26 cellular contexts compared by ENCODE assay signal in the genomic region with DNA sequence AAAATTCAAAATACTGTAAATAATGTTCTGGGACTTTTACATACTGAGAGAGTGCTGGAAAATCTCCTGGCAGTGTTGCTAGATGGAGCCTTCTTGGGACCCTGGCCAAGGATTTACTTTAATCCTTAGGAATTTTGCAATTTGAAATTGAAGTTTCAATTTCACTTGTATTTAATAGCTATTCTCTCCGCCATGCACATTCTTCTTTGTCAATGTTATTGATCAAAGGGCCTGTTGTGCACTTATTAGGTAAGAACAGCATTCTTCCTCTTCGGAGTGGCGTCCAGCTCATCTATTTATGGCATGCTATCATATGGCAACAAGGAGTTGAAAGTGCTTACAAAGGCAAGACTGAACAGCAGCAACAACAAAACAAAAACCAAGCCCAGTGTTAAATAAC. TPM values are rescaled to one million over a fixed set of nuclear protein-coding genes. Genes with fewer than 3 reads are reported as not detected.
DNase-seq lines count a peak whose midpoint lies in the region; ATAC-seq and TF ChIP-seq lines count a peak whose summit lies in the region.
"Had no signal": no experiment of that assay in that cellular context is flagged by ENCODE, and none has a peak within 500 bp of the region (broad histone marks: within the 10 kb centered on the region; RNA-seq: fewer than 3 reads in every experiment).

No MANE protein-coding gene starts in this region.

- H3K4me1 ChIP-seq in mesenchymal stem cell (ENCODE audit: control insufficient read depth, insufficient read depth, low read depth, low read length) (peaks cover 4% of the 10 kb centered on the region), skeletal muscle tissue (ENCODE audit: control insufficient read depth in 3 of 3, insufficient read depth in 3 of 3, low read length in 3 of 3) (peaks cover 5 to 9% (median 6%) of the 10 kb centered on the region in 3 donors), Caco-2 (no peaks in the 10 kb centered on the region)

- no peaks in the 10 kb centered on the region for H3K79me1 ChIP-seq in mesenchymal stem cell (replicated peaks; ENCODE audit: low read length, poor library complexity, severe bottlenecking)

- H3K4me1 Mint-ChIP-seq in brain (peaks cover 21% of the 10 kb centered on the region), Caco-2 (ENCODE audit: low read depth, unreplicated experiment) (no peaks in the 10 kb centered on the region)
- H3K4me1 Mint-ChIP-seq: naive B cell; stimulated activated naive B cell treated with anti-CD40 and anti-IgM and Interleukin-4, amounts not matched to agents 10 μg/mL and 1 μg/mL and 100 μg/mL, for 72 hours had no signal

- no peak overlapping the region for H2AK5ac ChIP-seq in mesenchymal stem cell (ENCODE audit: low read length, severe bottlenecking)

- no peak overlapping the region for H4K8ac ChIP-seq in mesenchymal stem cell (ENCODE audit: low read length)

- no peak for ATAC-seq in GM21619 (IDR thresholded peaks at IDR 0.05; ENCODE audit: unreplicated experiment)
- ATAC-seq: activated CD8-positive, alpha-beta T cell treated with anti-CD3 and anti-CD28 coated beads for 36 hours; stimulated activated naive B cell treated with anti-CD40 and anti-IgM and Interleukin-4, amounts not matched to agents 10 μg/mL and 1 μg/mL and 100 μg/mL, for 72 hours had no signal

- BruUV-seq in Caco-2 (replicated peaks; lab: Mats Ljungman, UMichigan), result no TSS peak

- H3K27ac Mint-ChIP-seq in brain (peak overlapping the region in 4 of 5 experiments; percentile 2 to 87 (median 74)), Caco-2 (ENCODE audit: unreplicated experiment) (no peak overlapping the region)
- H3K27ac Mint-ChIP-seq: activated CD8-positive, alpha-beta T cell treated with anti-CD3 and anti-CD28 coated beads for 36 hours; stimulated activated naive B cell treated with anti-CD40 and anti-IgM and Interleukin-4, amounts not matched to agents 10 μg/mL and 1 μg/mL and 100 μg/mL, for 72 hours had no signal

- no peak overlapping the region for H2BK5ac ChIP-seq in mesenchymal stem cell (ENCODE audit: low read depth, low read length, poor library complexity, severe bottlenecking)

- POLR2A ChIA-PET in Caco-2 (lab: Charles Lee), result interaction anchor here (1.4 kb wide), 1 partner anchor 40 kb away, joined by 4 read pairs; the partner anchor contains the start of gene SOS1

- no peak overlapping the region for H3K23ac ChIP-seq in mesenchymal stem cell (ENCODE audit: low read length in 2 of 2)

- H3K4me3 Mint-ChIP-seq in brain (peak overlapping the region in 2 of 5 experiments; percentile 36 to 40), Caco-2 (ENCODE audit: unreplicated experiment) (no peak overlapping the region)
- H3K4me3 Mint-ChIP-seq: activated CD8-positive, alpha-beta T cell treated with anti-CD3 and anti-CD28 coated beads for 36 hours; naive B cell; stimulated activated naive B cell treated with anti-CD40 and anti-IgM and Interleukin-4, amounts not matched to agents 10 μg/mL and 1 μg/mL and 100 μg/mL, for 72 hours had no signal

- no peak overlapping the region for H2BK15ac ChIP-seq in mesenchymal stem cell (ENCODE audit: low read depth, poor library complexity, severe bottlenecking)

- H3K36me3 ChIP-seq in mesenchymal stem cell (ENCODE audit: control insufficient read depth in 1 of 2, insufficient read depth in 2 of 2, low read depth in 1 of 2, low read length in 2 of 2) (no peaks in the 10 kb centered on the region), skeletal muscle tissue (ENCODE audit: control insufficient read depth in 3 of 3, insufficient read depth in 3 of 3, low read length in 3 of 3) (no peaks in the 10 kb centered on the region), Caco-2 (ENCODE audit: control insufficient read depth, insufficient read depth, low read length) (no peaks in the 10 kb centered on the region)

- H3K9ac ChIP-seq in mesenchymal stem cell (ENCODE audit: low read length) (peak overlapping the region; percentile 48), skeletal muscle tissue (ENCODE audit: low read depth in 1 of 3, low read length in 3 of 3) (peak overlapping the region in 2 of 3 donors; percentile 34 to 43)

- H3K9me3 ChIP-seq in mesenchymal stem cell (ENCODE audit: control insufficient read depth, low read length) (no peaks in the 10 kb centered on the region), skeletal muscle tissue (ENCODE audit: control insufficient read depth in 3 of 3, low read length in 3 of 3) (no peaks in the 10 kb centered on the region), Caco-2 (no peaks in the 10 kb centered on the region)
- H3K9me3 ChIP-seq: testis had no signal

- H3K4ac ChIP-seq in mesenchymal stem cell (ENCODE audit: low read depth in 1 of 2, low read length in 2 of 2), result no peak overlapping the region

- H3K27me3 Mint-ChIP-seq in brain (no peaks in the 10 kb centered on the region), Caco-2 (ENCODE audit: insufficient read depth, unreplicated experiment) (no peaks in the 10 kb centered on the region)
- H3K27me3 Mint-ChIP-seq: activated CD8-positive, alpha-beta T cell treated with anti-CD3 and anti-CD28 coated beads for 36 hours; naive B cell had no signal

- H2BK12ac ChIP-seq in mesenchymal stem cell (ENCODE audit: low read length in 2 of 2), result no peak overlapping the region

- intact Hi-C loops in Caco-2 (cut with micrococcal nuclease; ENCODE audit: unreplicated experiment), result no loop called here

- CTCF ChIA-PET in Caco-2 (lab: Charles Lee), result no interaction called here

- TF ChIP-seq CTCF in brain (conservative IDR thresholded peaks at IDR 0.05) (no peak), Caco-2 (IDR thresholded peaks at IDR 0.05; ENCODE audit: insufficient read depth in 1 of 2, low read depth in 1 of 2, low read length in 1 of 2, severe bottlenecking in 1 of 2, unreplicated experiment in 1 of 2) (no peak)

- H3K4me3 ChIP-seq in mesenchymal stem cell (ENCODE audit: insufficient read depth in 1 of 2, low read depth in 1 of 2, low read length in 2 of 2), result peak overlapping the region in 1 of 2 experiments; percentile 53
- H3K4me3 ChIP-seq in skeletal muscle tissue (ENCODE audit: low read length in 3 of 3), result peak overlapping the region in 2 of 3 donors; percentile 34 to 38
- H3K4me3 ChIP-seq in Caco-2 (ENCODE audit: low read depth, low read length), result no peak overlapping the region
- H3K4me3 ChIP-seq: PC-9, testis had no signal

- H3K27ac ChIP-seq in mesenchymal stem cell (ENCODE audit: low read length, poor library complexity, severe bottlenecking) (no peak overlapping the region), skeletal muscle tissue (ENCODE audit: low read depth, low read length) (peak overlapping the region; percentile 28)
- H3K27ac ChIP-seq: PC-9, testis had no signal

- DNase-seq in HCEC 1CT (peak; percentile 6), mesenchymal stem cell (no peak), NOMO-1 (lab: John Stamatoyannopoulos, UW; ENCODE audit: unreplicated experiment in 2 of 2) (no peak), Caco-2 (no peak)
- DNase-seq: activated CD4-positive, CD25-positive, alpha-beta regulatory T cell treated with anti-CD3 and anti-CD28 coated beads, Interleukin-2, amount 50 U/mL, for 72 hours; activated CD8-positive, alpha-beta T cell treated with anti-CD3 and anti-CD28 coated beads for 36 hours; activated effector memory CD4-positive, alpha-beta T cell treated with anti-CD3 and anti-CD28 coated beads, Interleukin-2, amount 50 U/mL, for 16 hours; activated T-cell treated with anti-CD3 and anti-CD28 coated beads for 4 hours; effector CD8-positive, alpha-beta T cell; KBM-7; kidney glomerular epithelial cell; mammary epithelial cell; MM.1S; naive B cell; NCI-H1417 treated with DMSO at 0.1 percent for 48 hours; NCI-H510A treated with DMSO at 0.1 percent for 48 hours; occipital lobe; PC-9; SIG-M5; stimulated activated CD4-positive, alpha-beta T cell treated with anti-CD3 and anti-CD28 coated beads, Interleukin-4, amount 100 ng/mL, for 1 hour; stimulated activated naive B cell treated with anti-CD40 and anti-IgM and Interleukin-4, amounts not matched to agents 10 μg/mL and 1 μg/mL and 100 μg/mL, for 72 hours; T-helper 1 cell; testis had no signal

- 87% methylated on average over 2 of the region's 3 CpGs for WGBS in mesenchymal stem cell

- H3K9me3 Mint-ChIP-seq in brain (no peaks in the 10 kb centered on the region), Caco-2 (ENCODE audit: unreplicated experiment) (no peaks in the 10 kb centered on the region)
- H3K9me3 Mint-ChIP-seq: activated CD8-positive, alpha-beta T cell treated with anti-CD3 and anti-CD28 coated beads for 36 hours; stimulated activated naive B cell treated with anti-CD40 and anti-IgM and Interleukin-4, amounts not matched to agents 10 μg/mL and 1 μg/mL and 100 μg/mL, for 72 hours had no signal

- H2AFZ ChIP-seq in mesenchymal stem cell (ENCODE audit: low read depth, low read length), result no peak overlapping the region
- H2AFZ ChIP-seq: PC-9 had no signal

- H2BK120ac ChIP-seq in mesenchymal stem cell (ENCODE audit: low read depth, low read length), result no peak overlapping the region

- H3K36me3 Mint-ChIP-seq in brain (no peaks in the 10 kb centered on the region), Caco-2 (ENCODE audit: insufficient read depth, unreplicated experiment) (no peaks in the 10 kb centered on the region)
- H3K36me3 Mint-ChIP-seq: naive B cell; stimulated activated naive B cell treated with anti-CD40 and anti-IgM and Interleukin-4, amounts not matched to agents 10 μg/mL and 1 μg/mL and 100 μg/mL, for 72 hours had no signal

- H3K18ac ChIP-seq in mesenchymal stem cell (ENCODE audit: low read depth in 1 of 2, low read length in 2 of 2), result no peak overlapping the region

- no peak overlapping the region for H4K91ac ChIP-seq in mesenchymal stem cell (ENCODE audit: low read length)

- no peak overlapping the region for H3K14ac ChIP-seq in mesenchymal stem cell (ENCODE audit: low read length in 2 of 2)

- H3K4me2 ChIP-seq in mesenchymal stem cell (ENCODE audit: low read length, poor library complexity, severe bottlenecking), result no peak overlapping the region
- H3K4me2 ChIP-seq: PC-9 had no signal

- H3K27me3 ChIP-seq in mesenchymal stem cell (ENCODE audit: control insufficient read depth in 1 of 2, insufficient read depth in 1 of 2, low read length in 2 of 2) (no peaks in the 10 kb centered on the region), skeletal muscle tissue (ENCODE audit: control insufficient read depth in 3 of 3, insufficient read depth in 3 of 3, low read length in 3 of 3) (no peaks in the 10 kb centered on the region), Caco-2 (replicated peaks; ENCODE audit: control insufficient read depth, insufficient read depth, low read length) (no peaks in the 10 kb centered on the region)
- H3K27me3 ChIP-seq: testis had no signal

RNA-seq across cellular contexts. Expression of gene SOS1, which starts 40.1 kb away (rescaled TPM):
- 13.0 TPM for polyA plus RNA-seq in brain (ENCODE audit: insufficient read depth, low read depth, low replicate concordance)
- 25.2 TPM for polyA plus RNA-seq in mesenchymal stem cell (2013, experiment 1 of 2)
- 22.5 TPM for polyA plus RNA-seq in mesenchymal stem cell (2013, experiment 2 of 2)
- total RNA-seq in skeletal muscle tissue, result 14.1 TPM
- 49.7 and 50.1 TPM in 2 replicates for total RNA-seq in Caco-2 (2022)
